In genomic region chr3:38824349-38824748, GRCh38 we compare ENCODE assay signal across 39 cellular contexts. TPM values are rescaled to one million over a fixed set of nuclear protein-coding genes. Genes with fewer than 3 reads are reported as not detected.
"Had no signal": no experiment of that assay in that cellular context is flagged by ENCODE, and none has a peak within 500 bp of the region (broad histone marks: within the 10 kb centered on the region; RNA-seq: fewer than 3 reads in every experiment).

No MANE protein-coding gene starts in this region.

- H3K27ac Mint-ChIP-seq: activated B cell treated with CpG ODN at 0.5 μM for 24 hours; activated CD4-positive, alpha-beta memory T cell treated with anti-CD3 and anti-CD28 coated beads for 36 hours; activated CD4-positive, alpha-beta T cell treated with anti-CD3 and anti-CD28 coated beads for 36 hours; activated CD4-positive, alpha-beta T cell treated with anti-CD3 and anti-CD28 coated beads, Interleukin-2, amount 10 ng/mL, durations not matched to agents 24 days and 14 days; activated CD8-positive, alpha-beta memory T cell treated with anti-CD3 and anti-CD28 coated beads, Interleukin-2, amount 10 ng/mL, durations not matched to agents 7 days and 5 days; activated CD8-positive, alpha-beta T cell treated with anti-CD3 and anti-CD28 coated beads, Interleukin-2, amount 10 ng/mL, durations not matched to agents 7 days and 5 days; activated naive CD4-positive, alpha-beta T cell treated with anti-CD3 and anti-CD28 coated beads for 36 hours; activated naive CD4-positive, alpha-beta T cell treated with anti-CD3 and anti-CD28 coated beads, Interleukin-2, amount 50 U/mL, for 24 hours; activated naive CD8-positive, alpha-beta T cell treated with anti-CD3 and anti-CD28 coated beads for 36 hours; activated naive CD8-positive, alpha-beta T cell treated with anti-CD3 and anti-CD28 coated beads, Interleukin-2, amount 50 U/mL, for 24 hours; activated T-helper 1 cell treated with anti-CD3 and anti-CD28 coated beads, Interleukin-12 subunit alpha, Interleukin-12 subunit beta, Interleukin-2, Interleukin-4 antibody, amounts not matched to agents 30 ng/mL and 10 ng/mL and 1 ng/mL, durations not matched to agents 14 hours and 24 hours and 36 hours; activated T-helper 2 cell treated with anti-CD3 and anti-CD28 coated beads, Interferon-gamma antibody, Interleukin-2, Interleukin-4, amounts not matched to agents 10 μg/mL and 5 μg/mL and 100 μg/mL, durations not matched to agents 14 hours and 24 hours and 36 hours; brain; T-helper 17 cell; T-helper 2 cell treated with Interferon-gamma antibody and Interleukin-4, amounts not matched to agents 5 μg/mL and 100 μg/mL, for 36 hours had no signal

- H3K36me3 ChIP-seq: adrenal gland, breast epithelium, cardiac muscle cell, colonic mucosa, gastrocnemius medialis, heart left ventricle, WERI-Rb-1 had no signal

- H3K36me3 Mint-ChIP-seq: activated CD4-positive, alpha-beta memory T cell treated with anti-CD3 and anti-CD28 coated beads for 36 hours; activated CD8-positive, alpha-beta memory T cell treated with anti-CD3 and anti-CD28 coated beads, Interleukin-2, amount 10 ng/mL, durations not matched to agents 7 days and 5 days; activated naive CD4-positive, alpha-beta T cell treated with anti-CD3 and anti-CD28 coated beads, Interleukin-2, amount 50 U/mL, for 24 hours; activated naive CD8-positive, alpha-beta T cell treated with anti-CD3 and anti-CD28 coated beads for 36 hours; brain had no signal

- DNase-seq: activated B cell treated with CpG ODN at 0.5 μM for 24 hours; activated CD4-positive, alpha-beta memory T cell treated with anti-CD3 and anti-CD28 coated beads for 36 hours; activated CD4-positive, alpha-beta T cell treated with anti-CD3 and anti-CD28 coated beads for 36 hours; activated CD4-positive, alpha-beta T cell treated with anti-CD3 and anti-CD28 coated beads, Interleukin-2, amount 10 ng/mL, durations not matched to agents 24 days and 14 days; activated CD8-positive, alpha-beta memory T cell treated with anti-CD3 and anti-CD28 coated beads, Interleukin-2, amount 10 ng/mL, durations not matched to agents 7 days and 5 days; activated CD8-positive, alpha-beta memory T cell treated with anti-CD3 and anti-CD28 coated beads, Interleukin-2, amount 50 U/mL, for 4 hours; activated CD8-positive, alpha-beta T cell treated with anti-CD3 and anti-CD28 coated beads, Interleukin-2, amount 10 ng/mL, durations not matched to agents 7 days and 5 days; activated effector memory CD4-positive, alpha-beta T cell treated with anti-CD3 and anti-CD28 coated beads, Interleukin-2, amount 50 U/mL, for 16 hours; activated naive CD4-positive, alpha-beta T cell treated with anti-CD3 and anti-CD28 coated beads for 36 hours; activated naive CD8-positive, alpha-beta T cell treated with anti-CD3 and anti-CD28 coated beads for 36 hours; activated naive CD8-positive, alpha-beta T cell treated with anti-CD3 and anti-CD28 coated beads, Interleukin-2, amount 50 U/mL, for 24 hours; activated T-cell treated with anti-CD3 and anti-CD28 coated beads, Interleukin-2, amount 50 U/mL, for 1 hour; activated T-cell treated with anti-CD3 and anti-CD28 coated beads, Interleukin-2, amount 50 U/mL, for 48 hours; adrenal gland; aorta; central memory CD4-positive, alpha-beta T cell; cerebellar nuclear complex; colonic mucosa; effector CD8-positive, alpha-beta T cell; foreskin keratinocyte; gastrocnemius medialis; heart left ventricle; T-helper 1 cell; T-helper 17 cell; T1000; WERI-Rb-1 had no signal

- FAIRE-seq: endometrium had no signal

- H3K27ac ChIP-seq: adrenal gland, breast epithelium, cardiac muscle cell, colonic mucosa, foreskin keratinocyte, gastrocnemius medialis, heart left ventricle, WERI-Rb-1 had no signal

- H3K4me3 ChIP-seq: adrenal gland, breast epithelium, cardiac muscle cell, colonic mucosa, gastrocnemius medialis, heart left ventricle had no signal

- H3K9me3 ChIP-seq: adrenal gland, breast epithelium, colonic mucosa, gastrocnemius medialis, heart left ventricle had no signal

- H3K4me1 Mint-ChIP-seq: activated B cell treated with CpG ODN at 0.5 μM for 24 hours; activated CD4-positive, alpha-beta T cell treated with anti-CD3 and anti-CD28 coated beads for 36 hours; activated CD4-positive, alpha-beta T cell treated with anti-CD3 and anti-CD28 coated beads, Interleukin-2, amount 10 ng/mL, durations not matched to agents 24 days and 14 days; activated CD8-positive, alpha-beta memory T cell treated with anti-CD3 and anti-CD28 coated beads, Interleukin-2, amount 10 ng/mL, durations not matched to agents 7 days and 5 days; activated naive CD4-positive, alpha-beta T cell treated with anti-CD3 and anti-CD28 coated beads, Interleukin-2, amount 50 U/mL, for 24 hours; activated naive CD8-positive, alpha-beta T cell treated with anti-CD3 and anti-CD28 coated beads, Interleukin-2, amount 50 U/mL, for 24 hours; brain had no signal

- H3K4me3 Mint-ChIP-seq: activated B cell treated with CpG ODN at 0.5 μM for 24 hours; activated CD4-positive, alpha-beta memory T cell treated with anti-CD3 and anti-CD28 coated beads for 36 hours; activated CD4-positive, alpha-beta T cell treated with anti-CD3 and anti-CD28 coated beads for 36 hours; activated CD4-positive, alpha-beta T cell treated with anti-CD3 and anti-CD28 coated beads, Interleukin-2, amount 10 ng/mL, durations not matched to agents 24 days and 14 days; activated CD8-positive, alpha-beta memory T cell treated with anti-CD3 and anti-CD28 coated beads, Interleukin-2, amount 10 ng/mL, durations not matched to agents 7 days and 5 days; activated CD8-positive, alpha-beta T cell treated with anti-CD3 and anti-CD28 coated beads, Interleukin-2, amount 10 ng/mL, durations not matched to agents 7 days and 5 days; activated naive CD4-positive, alpha-beta T cell treated with anti-CD3 and anti-CD28 coated beads for 36 hours; activated naive CD4-positive, alpha-beta T cell treated with anti-CD3 and anti-CD28 coated beads, Interleukin-2, amount 50 U/mL, for 24 hours; activated naive CD8-positive, alpha-beta T cell treated with anti-CD3 and anti-CD28 coated beads for 36 hours; activated naive CD8-positive, alpha-beta T cell treated with anti-CD3 and anti-CD28 coated beads, Interleukin-2, amount 50 U/mL, for 24 hours; activated T-helper 1 cell treated with anti-CD3 and anti-CD28 coated beads, Interleukin-12 subunit alpha, Interleukin-12 subunit beta, Interleukin-2, Interleukin-4 antibody, amounts not matched to agents 30 ng/mL and 10 ng/mL and 1 ng/mL, durations not matched to agents 14 hours and 24 hours and 36 hours; brain; T-helper 17 cell; T-helper 2 cell treated with Interferon-gamma antibody and Interleukin-4, amounts not matched to agents 5 μg/mL and 100 μg/mL, for 36 hours had no signal

- H3K9me3 Mint-ChIP-seq: activated B cell treated with CpG ODN at 0.5 μM for 24 hours; activated CD4-positive, alpha-beta memory T cell treated with anti-CD3 and anti-CD28 coated beads for 36 hours; activated CD4-positive, alpha-beta T cell treated with anti-CD3 and anti-CD28 coated beads, Interleukin-2, amount 10 ng/mL, durations not matched to agents 24 days and 14 days; activated naive CD4-positive, alpha-beta T cell treated with anti-CD3 and anti-CD28 coated beads for 36 hours; activated naive CD4-positive, alpha-beta T cell treated with anti-CD3 and anti-CD28 coated beads, Interleukin-2, amount 50 U/mL, for 24 hours; activated naive CD8-positive, alpha-beta T cell treated with anti-CD3 and anti-CD28 coated beads for 36 hours; activated naive CD8-positive, alpha-beta T cell treated with anti-CD3 and anti-CD28 coated beads, Interleukin-2, amount 50 U/mL, for 24 hours; activated T-helper 1 cell treated with anti-CD3 and anti-CD28 coated beads, Interleukin-12 subunit alpha, Interleukin-12 subunit beta, Interleukin-2, Interleukin-4 antibody, amounts not matched to agents 30 ng/mL and 10 ng/mL and 1 ng/mL, durations not matched to agents 14 hours and 24 hours and 36 hours; activated T-helper 2 cell treated with anti-CD3 and anti-CD28 coated beads, Interferon-gamma antibody, Interleukin-2, Interleukin-4, amounts not matched to agents 10 μg/mL and 5 μg/mL and 100 μg/mL, durations not matched to agents 14 hours and 24 hours and 36 hours; T-helper 2 cell treated with Interferon-gamma antibody and Interleukin-4, amounts not matched to agents 5 μg/mL and 100 μg/mL, for 36 hours had no signal

- ATAC-seq: activated CD4-positive, alpha-beta T cell treated with anti-CD3 and anti-CD28 coated beads for 36 hours; activated CD4-positive, CD25-positive, alpha-beta regulatory T cell treated with anti-CD3 and anti-CD28 coated beads, Interleukin-2, amount 50 U/mL, for 24 hours; activated CD8-positive, alpha-beta memory T cell treated with anti-CD3 and anti-CD28 coated beads, Interleukin-2, amount 10 ng/mL, durations not matched to agents 7 days and 5 days; activated CD8-positive, alpha-beta T cell treated with anti-CD3 and anti-CD28 coated beads, Interleukin-2, amount 10 ng/mL, durations not matched to agents 7 days and 5 days; activated naive CD8-positive, alpha-beta T cell treated with anti-CD3 and anti-CD28 coated beads, Interleukin-2, amount 50 U/mL, for 24 hours; esophagus mucosa; foreskin keratinocyte; gastrocnemius medialis; heart left ventricle; T-helper 17 cell had no signal

- H3K4me1 ChIP-seq: adrenal gland, breast epithelium, colonic mucosa, foreskin keratinocyte, gastrocnemius medialis had no signal

- H3K27me3 ChIP-seq: adrenal gland, breast epithelium, cardiac muscle cell, colonic mucosa, foreskin keratinocyte, gastrocnemius medialis had no signal

- H3K27me3 Mint-ChIP-seq: T-helper 17 cell had no signal

RNA-seq across cellular contexts. Expression of gene SCN10A, which starts 8.3 kb away (rescaled TPM):
- total RNA-seq: activated B cell treated with CpG ODN at 0.5 μM for 24 hours; activated CD4-positive, alpha-beta memory T cell treated with anti-CD3 and anti-CD28 coated beads for 36 hours; activated CD4-positive, alpha-beta T cell treated with anti-CD3 and anti-CD28 coated beads for 36 hours; activated CD4-positive, alpha-beta T cell treated with anti-CD3 and anti-CD28 coated beads, Interleukin-2, amount 10 ng/mL, durations not matched to agents 24 days and 14 days; activated CD8-positive, alpha-beta memory T cell treated with anti-CD3 and anti-CD28 coated beads for 36 hours; activated CD8-positive, alpha-beta memory T cell treated with anti-CD3 and anti-CD28 coated beads, Interleukin-2, amount 10 ng/mL, durations not matched to agents 7 days and 5 days; activated CD8-positive, alpha-beta T cell treated with anti-CD3 and anti-CD28 coated beads, Interleukin-2, amount 10 ng/mL, durations not matched to agents 7 days and 5 days; activated naive CD4-positive, alpha-beta T cell treated with anti-CD3 and anti-CD28 coated beads for 36 hours; activated naive CD8-positive, alpha-beta T cell treated with anti-CD3 and anti-CD28 coated beads for 36 hours; activated T-helper 1 cell treated with anti-CD3 and anti-CD28 coated beads, Interleukin-12 subunit alpha, Interleukin-12 subunit beta, Interleukin-2, Interleukin-4 antibody, amounts not matched to agents 30 ng/mL and 10 ng/mL and 1 ng/mL, durations not matched to agents 14 hours and 24 hours and 36 hours; activated T-helper 2 cell treated with anti-CD3 and anti-CD28 coated beads, Interferon-gamma antibody, Interleukin-2, Interleukin-4, amounts not matched to agents 10 μg/mL and 5 μg/mL and 100 μg/mL, durations not matched to agents 14 hours and 24 hours and 36 hours; adrenal gland; aorta; breast epithelium; cardiac muscle cell; colonic mucosa; dermis microvascular lymphatic vessel endothelial cell; epithelial cell of proximal tubule; esophagus mucosa; foreskin keratinocyte; gastrocnemius medialis; T-helper 17 cell had no signal
- polyA plus RNA-seq: adrenal gland, aorta, cardiac muscle cell, foreskin keratinocyte had no signal
